11 cellular contexts compared by ENCODE assay signal in the genomic region with DNA sequence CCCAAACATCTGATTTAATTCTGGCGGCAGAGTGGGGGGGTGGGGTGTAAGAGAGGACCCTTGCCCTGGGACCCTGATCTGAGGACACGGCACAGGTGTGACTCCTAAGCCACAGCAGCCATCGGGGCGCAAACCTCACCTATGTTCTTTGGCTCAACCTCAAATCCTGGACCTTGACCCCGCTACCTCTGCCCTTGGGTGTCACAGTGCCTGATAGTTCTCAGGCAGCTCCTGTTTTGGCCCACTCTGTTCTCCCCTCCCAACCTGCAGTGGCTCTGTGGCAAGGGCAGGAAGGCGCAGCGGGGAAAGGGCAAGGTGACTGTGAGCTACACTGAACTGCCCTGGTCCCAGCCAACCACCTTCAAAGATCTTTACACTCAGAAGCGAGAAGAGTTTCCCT.
"Had no signal": no experiment of that assay in that cellular context is flagged by ENCODE, and none has a peak within 500 bp of the region (broad histone marks: within the 10 kb centered on the region; RNA-seq: fewer than 3 reads in every experiment).

No MANE protein-coding gene starts in this region.

- H3K9ac ChIP-seq: GM23248 had no signal

- ATAC-seq: GM23338, HCT116 had no signal

- H2AFZ ChIP-seq: GM23248, GM23338 had no signal

- H3K4me2 ChIP-seq: GM23338 had no signal

- H3K4me3 ChIP-seq: GM23248, GM23338, HAP-1 had no signal

- DNase-seq: GM23248, GOT3, H7, H9, HCEC 1CT, HFFc6 had no signal

- H3K9me3 ChIP-seq: HAP-1 had no signal

- FAIRE-seq: H1, H54 had no signal

- H3K4me3 Mint-ChIP-seq: GM23338, H9, HFFc6 had no signal

- H3K4me1 ChIP-seq: HAP-1 had no signal

- H3K27ac ChIP-seq: GM23248 had no signal

- H3K36me3 ChIP-seq: HAP-1 had no signal

- H3K27ac Mint-ChIP-seq: GM23338, HFFc6 had no signal
